14 cellular contexts compared by ENCODE assay signal in genomic region chrX:47168495-47169073, GRCh38.
"Had no signal": no experiment of that assay in that cellular context is flagged by ENCODE, and none has a peak within 500 bp of the region (broad histone marks: within the 10 kb centered on the region; RNA-seq: fewer than 3 reads in every experiment).

No MANE protein-coding gene starts in this region.

- H3K27me3 ChIP-seq: SJSA1, testis had no signal

- FAIRE-seq: islet of Langerhans had no signal

- H3K27me3 Mint-ChIP-seq: activated CD8-positive, alpha-beta T cell treated with anti-CD3 and anti-CD28 coated beads for 36 hours; stimulated activated naive CD8-positive, alpha-beta T cell treated with anti-CD3 and anti-CD28 coated beads, Interleukin-15, amount 100 ng/mL, for 72 hours; type B pancreatic cell had no signal

- H3K4me1 ChIP-seq: lower lobe of right lung, SJSA1 had no signal

- H3K9me3 ChIP-seq: lower lobe of right lung, SJSA1, testis had no signal

- H3K9me3 Mint-ChIP-seq: activated CD8-positive, alpha-beta T cell treated with anti-CD3 and anti-CD28 coated beads for 36 hours; activated naive CD4-positive, alpha-beta T cell treated with anti-CD3 and anti-CD28 coated beads for 36 hours; activated T-helper 2 cell treated with anti-CD3 and anti-CD28 coated beads, Interferon-gamma antibody, Interleukin-2, Interleukin-4, amounts not matched to agents 10 μg/mL and 5 μg/mL and 100 μg/mL, durations not matched to agents 14 hours and 24 hours and 36 hours; natural killer cell treated with Interleukin-12 subunit alpha and Interleukin-12 subunit beta and Interleukin-15 and Interleukin-18, amount 100 ng/mL, for 72 hours; stimulated activated naive CD8-positive, alpha-beta T cell treated with anti-CD3 and anti-CD28 coated beads, Interleukin-15, amount 100 ng/mL, for 72 hours; T-helper 1 cell treated with Interleukin-12 subunit alpha and Interleukin-12 subunit beta and Interleukin-4 antibody, amounts not matched to agents 30 μg/mL and 1 μg/mL, for 36 hours had no signal

- H3K27ac ChIP-seq: lower lobe of right lung, SJSA1, testis, WERI-Rb-1 had no signal

- DNase-seq: activated CD8-positive, alpha-beta T cell treated with anti-CD3 and anti-CD28 coated beads for 36 hours; activated naive CD4-positive, alpha-beta T cell treated with anti-CD3 and anti-CD28 coated beads for 36 hours; lower lobe of right lung; retina; stimulated activated CD4-positive, alpha-beta T cell treated with anti-CD3 and anti-CD28 coated beads, Interleukin-2, amount 100 ng/mL, for 24 hours; stimulated activated naive CD8-positive, alpha-beta T cell treated with anti-CD3 and anti-CD28 coated beads, Interleukin-15, amount 100 ng/mL, for 72 hours; testis; WERI-Rb-1 had no signal

- H3K27ac Mint-ChIP-seq: activated CD8-positive, alpha-beta T cell treated with anti-CD3 and anti-CD28 coated beads for 36 hours; activated naive CD4-positive, alpha-beta T cell treated with anti-CD3 and anti-CD28 coated beads for 36 hours; activated T-helper 2 cell treated with anti-CD3 and anti-CD28 coated beads, Interferon-gamma antibody, Interleukin-2, Interleukin-4, amounts not matched to agents 10 μg/mL and 5 μg/mL and 100 μg/mL, durations not matched to agents 14 hours and 24 hours and 36 hours; natural killer cell treated with Interleukin-12 subunit alpha and Interleukin-12 subunit beta and Interleukin-15 and Interleukin-18, amount 100 ng/mL, for 72 hours; T-helper 1 cell treated with Interleukin-12 subunit alpha and Interleukin-12 subunit beta and Interleukin-4 antibody, amounts not matched to agents 30 μg/mL and 1 μg/mL, for 36 hours; type B pancreatic cell had no signal

- ATAC-seq: activated CD8-positive, alpha-beta T cell treated with anti-CD3 and anti-CD28 coated beads for 36 hours; lower lobe of right lung; natural killer cell treated with Interleukin-12 subunit alpha and Interleukin-12 subunit beta and Interleukin-15 and Interleukin-18, amount 100 ng/mL, for 72 hours; stimulated activated naive CD8-positive, alpha-beta T cell treated with anti-CD3 and anti-CD28 coated beads, Interleukin-15, amount 100 ng/mL, for 72 hours had no signal

- H3K4me3 ChIP-seq: lower lobe of right lung, SJSA1, testis had no signal

- H3K36me3 Mint-ChIP-seq: natural killer cell treated with Interleukin-12 subunit alpha and Interleukin-12 subunit beta and Interleukin-15 and Interleukin-18, amount 100 ng/mL, for 72 hours had no signal

- H3K4me1 Mint-ChIP-seq: stimulated activated naive CD8-positive, alpha-beta T cell treated with anti-CD3 and anti-CD28 coated beads, Interleukin-15, amount 100 ng/mL, for 72 hours had no signal

- H3K4me3 Mint-ChIP-seq: activated CD8-positive, alpha-beta T cell treated with anti-CD3 and anti-CD28 coated beads for 36 hours; activated naive CD4-positive, alpha-beta T cell treated with anti-CD3 and anti-CD28 coated beads for 36 hours; natural killer cell treated with Interleukin-12 subunit alpha and Interleukin-12 subunit beta and Interleukin-15 and Interleukin-18, amount 100 ng/mL, for 72 hours; stimulated activated naive CD8-positive, alpha-beta T cell treated with anti-CD3 and anti-CD28 coated beads, Interleukin-15, amount 100 ng/mL, for 72 hours; T-helper 1 cell treated with Interleukin-12 subunit alpha and Interleukin-12 subunit beta and Interleukin-4 antibody, amounts not matched to agents 30 μg/mL and 1 μg/mL, for 36 hours; type B pancreatic cell had no signal
